Comparison of ENCODE assay signal across 8 cellular contexts in the genomic region with DNA sequence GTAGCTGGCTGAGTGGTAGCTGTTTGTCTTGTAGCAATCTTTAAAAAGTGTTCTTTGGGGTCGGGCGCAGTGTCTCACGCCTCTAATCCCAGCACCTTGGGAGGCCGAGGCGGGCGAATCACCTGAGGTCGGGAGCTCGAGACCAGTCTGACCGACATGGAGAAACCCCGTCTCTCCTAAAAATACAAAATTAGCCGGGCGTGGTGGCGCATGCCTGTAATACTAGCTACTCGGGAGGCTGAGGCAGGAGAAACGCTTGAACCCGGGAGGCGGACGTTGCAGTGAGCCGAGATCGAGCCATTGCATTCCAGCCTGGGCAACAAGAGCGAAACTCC. TPM values are rescaled to one million over a fixed set of nuclear protein-coding genes. Genes with fewer than 3 reads are reported as not detected.
DNase-seq lines count a peak whose midpoint lies in the region; ATAC-seq and TF ChIP-seq lines count a peak whose summit lies in the region.
"Not testable (repeated sequence)": the region's sequence is repeated elsewhere in the genome, so short reads cannot be mapped to it uniquely, and the experiment has no call there.

No MANE protein-coding gene starts in this region.

- peaks cover 49% of the 10 kb centered on the region for H3K79me2 ChIP-seq in osteoblast (ENCODE audit: insufficient read depth, low read length)

- DNase-seq in GM12865 (ENCODE audit: low read depth); MG63; activated T-cell treated with anti-CD3 and anti-CD28 coated beads, Interleukin-2, amount 50 U/mL, for 4 hours; osteoblast (ENCODE audit: insufficient read length, low spot score, missing footprints); type B pancreatic cell (ENCODE audit: extremely low spot score, unreplicated experiment): not testable (repeated sequence)

- CTCF ChIA-PET in HEK293 (lab: Yijun Ruan, JAX), result interaction anchor here (0.6 to 4.3 kb wide), 7 partner anchors 10 to 672 kb away, joined by 3 to 49 read pairs (median 4); no protein-coding TSS in a partner anchor

- not testable (repeated sequence) for TF ChIP-seq CTCF in GM12865 (IDR thresholded peaks at IDR 0.05; ENCODE audit: insufficient read depth, low read depth, low read length, missing control alignments); HEK293 (tag by site-specific recombination; IDR thresholded peaks at IDR 0.05); osteoblast (IDR thresholded peaks at IDR 0.05; ENCODE audit: extremely low read depth, low read depth, low read length); type B pancreatic cell (conservative IDR thresholded peaks at IDR 0.05)

- H4K20me1 ChIP-seq in osteoblast (ENCODE audit: insufficient read depth, low read length), result not testable (repeated sequence)

- H2AFZ ChIP-seq in osteoblast (ENCODE audit: low read length), result peak overlapping the region; percentile 93

- peak overlapping the region; percentile 72 for H3K4me3 ChIP-seq in GM12865 (ENCODE audit: low read depth, low read length)
- H3K4me3 ChIP-seq in HEK293 (ENCODE audit: low read depth, low read length), result peak overlapping the region; percentile 65
- H3K4me3 ChIP-seq in MG63, result peak overlapping the region; percentile 99
- H3K4me3 ChIP-seq in ectodermal cell (ENCODE audit: insufficient read depth, low read depth, low read length), result peak overlapping the region; percentile 98
- peak overlapping the region; percentile 99 for H3K4me3 ChIP-seq in iPS-20b (ENCODE audit: low read length)
- peak overlapping the region; percentile 85 for H3K4me3 ChIP-seq in osteoblast (ENCODE audit: insufficient read depth, low read length)

- H3K36me3 ChIP-seq in HEK293 (ENCODE audit: control insufficient read depth in 2 of 2, insufficient read depth in 1 of 2, low read length in 2 of 2) (peaks cover 11 to 16% of the 10 kb centered on the region in 2 experiments; a peak in 2 of 3 replicates), MG63 (peaks cover 12% of the 10 kb centered on the region), iPS-20b (ENCODE audit: insufficient read depth, low read depth, low read length) (peaks cover 20% of the 10 kb centered on the region)
- not testable (repeated sequence) for H3K36me3 ChIP-seq in ectodermal cell (ENCODE audit: control insufficient read depth, insufficient read depth, low read length); osteoblast (ENCODE audit: insufficient read depth, low read length)

- not testable (repeated sequence) for H3K9me3 ChIP-seq in HEK293 (ENCODE audit: control insufficient read depth, insufficient read depth, low read depth, low read length); MG63; ectodermal cell (ENCODE audit: control insufficient read depth, low read length); iPS-20b (ENCODE audit: insufficient read depth, low read depth, low read length); osteoblast (ENCODE audit: low read depth, low read length)

- H3K27ac ChIP-seq in HEK293 (ENCODE audit: extremely low read depth, low read depth, low read length) (peak overlapping the region; percentile 76; the same call in 1 of the 2 replicates), ectodermal cell (ENCODE audit: insufficient read depth, low read depth, low read length, poor library complexity, severe bottlenecking) (peak overlapping the region; percentile 95), iPS-20b (ENCODE audit: low read length) (peak overlapping the region; percentile 63), osteoblast (ENCODE audit: low read depth, low read length) (peak overlapping the region; percentile 87)

- whole genome bisulfite sequencing in ectodermal cell, 2 experiments, result 5 to 7% methylated on average over 21 of the region's 21 CpGs

- peak overlapping the region; percentile 94 for H3K9ac ChIP-seq in iPS-20b (ENCODE audit: low read depth, low read length)

- POLR2A ChIA-PET in HEK293 (lab: Yijun Ruan, JAX), result interaction anchor here (0.6 to 1.9 kb wide), 15 partner anchors 10 to 194 kb away, joined by 3 to 11 read pairs (median 4); a partner anchor contains a TSS

- H3K36me3 Mint-ChIP-seq in activated T-cell treated with anti-CD3 and anti-CD28 coated beads, Interleukin-2, amount 50 U/mL, for 4 hours (ENCODE audit: insufficient read depth); type B pancreatic cell: not testable (repeated sequence)

- peaks cover 65% of the 10 kb centered on the region for H3K4me1 Mint-ChIP-seq in activated T-cell treated with anti-CD3 and anti-CD28 coated beads, Interleukin-2, amount 50 U/mL, for 4 hours (ENCODE audit: low read depth)
- peaks cover 36% of the 10 kb centered on the region for H3K4me1 Mint-ChIP-seq in type B pancreatic cell (ENCODE audit: unreplicated experiment)

- peak overlapping the region; percentile 99 for H3K27ac Mint-ChIP-seq in type B pancreatic cell

- not testable (repeated sequence) for H3K27me3 Mint-ChIP-seq in activated T-cell treated with anti-CD3 and anti-CD28 coated beads, Interleukin-2, amount 50 U/mL, for 4 hours (ENCODE audit: low read depth); type B pancreatic cell

- peak overlapping the region; percentile 91 for H3K4me3 Mint-ChIP-seq in activated T-cell treated with anti-CD3 and anti-CD28 coated beads, Interleukin-2, amount 50 U/mL, for 4 hours
- H3K4me3 Mint-ChIP-seq in type B pancreatic cell, result peak overlapping the region; percentile 94

- H3K4me1 ChIP-seq in HEK293 (ENCODE audit: control insufficient read depth, insufficient read depth, low read length); ectodermal cell (ENCODE audit: control insufficient read depth, insufficient read depth, low read length): not testable (repeated sequence)
- H3K4me1 ChIP-seq in iPS-20b (ENCODE audit: insufficient read depth, low read length), result peaks cover 10% of the 10 kb centered on the region
- H3K4me1 ChIP-seq in osteoblast (ENCODE audit: insufficient read depth, low read length), result peaks cover 32% of the 10 kb centered on the region

- peak overlapping the region; percentile 93 for H3K4me2 ChIP-seq in osteoblast (ENCODE audit: insufficient read depth, low read length)

- H3K9me3 Mint-ChIP-seq in activated T-cell treated with anti-CD3 and anti-CD28 coated beads, Interleukin-2, amount 50 U/mL, for 4 hours; type B pancreatic cell: not testable (repeated sequence)

- ATAC-seq in activated T-cell treated with anti-CD3 and anti-CD28 coated beads, Interleukin-2, amount 50 U/mL, for 4 hours, result peak in 1 of 2 donors; percentile 6

- not testable (repeated sequence) for H3K27me3 ChIP-seq in MG63; ectodermal cell (ENCODE audit: control insufficient read depth, insufficient read depth, low read length, poor library complexity, severe bottlenecking); iPS-20b (ENCODE audit: insufficient read depth, low read length); osteoblast (ENCODE audit: insufficient read depth, low read length)

TF ChIP-seq in HEK293, 187 proteins besides CTCF, POLR2A, EP300 and RAD21:
- TF ChIP-seq ZXDB (tag by site-specific recombination; IDR thresholded peaks at IDR 0.05) (peak; percentile 35; the same call in 1 of the 2 replicates), OSR2 (tag by site-specific recombination; IDR thresholded peaks at IDR 0.05) (peak; percentile 86)
- TF ChIP-seq, protein P1, sequence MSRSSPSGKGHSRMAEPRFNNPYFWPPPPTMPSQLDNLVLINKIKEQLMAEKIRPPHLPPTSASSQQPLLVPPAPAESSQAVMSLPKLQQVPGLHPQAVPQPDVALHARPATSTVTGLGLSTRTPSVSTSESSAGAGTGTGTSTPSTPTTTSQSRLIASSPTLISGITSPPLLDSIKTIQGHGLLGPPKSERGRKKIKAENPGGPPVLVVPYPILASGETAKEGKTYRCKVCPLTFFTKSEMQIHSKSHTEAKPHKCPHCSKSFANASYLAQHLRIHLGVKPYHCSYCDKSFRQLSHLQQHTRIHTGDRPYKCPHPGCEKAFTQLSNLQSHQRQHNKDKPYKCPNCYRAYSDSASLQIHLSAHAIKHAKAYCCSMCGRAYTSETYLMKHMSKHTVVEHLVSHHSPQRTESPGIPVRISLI (tag by site-specific recombination; IDR thresholded peaks at IDR 0.05), result peak; percentile 75; the same call in 1 of the 2 replicates

RNA-seq across cellular contexts. Expression of a gene that starts 0.4 kb away (rescaled TPM):
- total RNA-seq in MG63 (2014; rRNA removed; shearing (Covaris generic); ENCODE audit: low replicate concordance), result 15.6 and 29.0 TPM in 2 replicates
- 10 to 100 TPM; 42.7 to 52.4 (median 45.9) TPM for total RNA-seq in activated T-cell treated with anti-CD3 and anti-CD28 coated beads, Interleukin-2, amount 50 U/mL, for 4 hours
- polyA plus RNA-seq in ectodermal cell (2013, experiment 1 of 4), result 39.4 TPM
- 42.3 TPM for polyA plus RNA-seq in ectodermal cell (2013, experiment 2 of 4)
- 35.6 TPM for polyA plus RNA-seq in ectodermal cell (2013, experiment 3 of 4)
- polyA plus RNA-seq in ectodermal cell (2013, experiment 4 of 4), result 36.3 TPM
- total RNA-seq in osteoblast (13.0 and 14.5 TPM in 2 replicates), type B pancreatic cell (ENCODE audit: low replicate concordance) (35.6 and 38.3 TPM in 2 replicates)
